Comparison of ENCODE assay signal across 9 cellular contexts in genomic region chr10:43409385-43410109, GRCh38. TPM values are rescaled to one million over a fixed set of nuclear protein-coding genes. Genes with fewer than 3 reads are reported as not detected.
DNase-seq lines count a peak whose midpoint lies in the region; ATAC-seq and TF ChIP-seq lines count a peak whose summit lies in the region.
"Had no signal": no experiment of that assay in that cellular context is flagged by ENCODE, and none has a peak within 500 bp of the region (broad histone marks: within the 10 kb centered on the region; RNA-seq: fewer than 3 reads in every experiment).

No MANE protein-coding gene starts in this region.

- TF ChIP-seq CTCF in Loucy (conservative IDR thresholded peaks at IDR 0.05; ENCODE audit: low read length), result no peak
- no peak for TF ChIP-seq CTCF in omental fat pad (IDR thresholded peaks at IDR 0.05)
- TF ChIP-seq CTCF in upper lobe of right lung (IDR thresholded peaks at IDR 0.05), result peak; percentile 11

- intact Hi-C loops in upper lobe of right lung (cut with DNase I), result no loop called here

- H3K9ac ChIP-seq in Loucy (ENCODE audit: low read depth, low read length, poor library complexity, severe bottlenecking), result peak overlapping the region; percentile 94

- H3K9me3 ChIP-seq in Loucy (ENCODE audit: insufficient read depth, low read depth, low read length) (no peaks in the 10 kb centered on the region), esophagus (ENCODE audit: control insufficient read depth in 2 of 2, insufficient read depth in 1 of 2, low read depth in 1 of 2, low read length in 1 of 2) (no peaks in the 10 kb centered on the region), upper lobe of right lung (no peaks in the 10 kb centered on the region)

- H3K27me3 ChIP-seq in Loucy (ENCODE audit: insufficient read depth, low read length, poor library complexity, severe bottlenecking), result peaks cover 3% of the 10 kb centered on the region
- no peaks in the 10 kb centered on the region for H3K27me3 ChIP-seq in esophagus (ENCODE audit: control insufficient read depth in 1 of 2, insufficient read depth in 2 of 2, low read length in 2 of 2)
- no peaks in the 10 kb centered on the region for H3K27me3 ChIP-seq in upper lobe of right lung

- H3K9me2 ChIP-seq in Loucy (replicated peaks; ENCODE audit: low read depth, low read length), result no peaks in the 10 kb centered on the region

- H3F3A ChIP-seq in Loucy (ENCODE audit: low read depth), result peaks cover 3% of the 10 kb centered on the region; the same call in 1 of the 2 replicates

- peaks cover 37% of the 10 kb centered on the region for H4K20me1 ChIP-seq in Loucy (ENCODE audit: insufficient read depth, low read length, poor library complexity, severe bottlenecking)

- peaks cover 20% of the 10 kb centered on the region for H3K4me1 ChIP-seq in Loucy (ENCODE audit: insufficient read depth, low read length, poor library complexity, severe bottlenecking)
- H3K4me1 ChIP-seq in esophagus (ENCODE audit: control insufficient read depth in 2 of 2, insufficient read depth in 2 of 2, low read length in 1 of 2), result no peaks in the 10 kb centered on the region
- peaks cover 20% of the 10 kb centered on the region for H3K4me1 ChIP-seq in upper lobe of right lung

- H3K4me3 ChIP-seq in Loucy (ENCODE audit: low read length, poor library complexity, severe bottlenecking), result peak overlapping the region; percentile 98
- H3K4me3 ChIP-seq in esophagus (ENCODE audit: low read depth in 1 of 2, low read length in 2 of 2), result peak overlapping the region; percentile 58 to 72
- peak overlapping the region; percentile 91 for H3K4me3 ChIP-seq in upper lobe of right lung

- H3K27ac ChIP-seq in esophagus (ENCODE audit: low read depth in 2 of 2, low read length in 1 of 2), result peak overlapping the region; percentile 94 to 96
- H3K27ac ChIP-seq in upper lobe of right lung, result peak overlapping the region; percentile 99

- DNase-seq in DMS114 treated with DMSO at 0.1 percent for 48 hours (lab: John Stamatoyannopoulos, UW; ENCODE audit: unreplicated experiment) (peak; percentile 32), omental fat pad (ENCODE audit: low spot score) (no peak), upper lobe of right lung (peak; percentile 84), H4 (ENCODE audit: low spot score) (no peak)
- DNase-seq in activated CD8-positive, alpha-beta memory T cell treated with anti-CD3 and anti-CD28 coated beads, Interleukin-2, amount 50 U/mL, for 48 hours, result peak; percentile 84

- H3K36me3 ChIP-seq in Loucy (ENCODE audit: insufficient read depth, low read length) (no peaks in the 10 kb centered on the region), esophagus (ENCODE audit: control insufficient read depth in 2 of 2, insufficient read depth in 2 of 2, low read length in 1 of 2) (no peaks in the 10 kb centered on the region), upper lobe of right lung (no peaks in the 10 kb centered on the region)

- H2AFZ ChIP-seq in Loucy (ENCODE audit: low read length), result peak overlapping the region; percentile 66

- 4 to 11% methylated on average over 46 of the region's 46 CpGs for WGBS in esophagus, 2 donors

- peak overlapping the region; percentile 73 for H3K4me2 ChIP-seq in Loucy (ENCODE audit: low read depth, low read length, poor library complexity, severe bottlenecking)

- peaks cover 53% of the 10 kb centered on the region for H3K79me2 ChIP-seq in Loucy (ENCODE audit: insufficient read depth, low read length)

- peak; percentile 1 for ATAC-seq in omental fat pad (ENCODE audit: low FRiP score)
- ATAC-seq in upper lobe of right lung, result no peak
- ATAC-seq in HG02852 (IDR thresholded peaks at IDR 0.05; ENCODE audit: unreplicated experiment), result no peak

RNA-seq across cellular contexts. Expression of gene HNRNPF, which starts 0.6 kb away (rescaled TPM):
- polyA plus RNA-seq in esophagus, result 100 to 1,000 TPM in 1 of 2 donors, 10 to 100 TPM in 1; 59.1 to 128 TPM
- total RNA-seq in omental fat pad (100 to 1,000 TPM; 140 to 345 (median 164) TPM), upper lobe of right lung (183 TPM)
- total RNA-seq in H4 (2014; rRNA removed; shearing (Covaris generic)), result 238 and 256 TPM in 2 replicates

RNA-seq across cellular contexts. Expression of gene ZNF487, which starts 27.4 kb away (rescaled TPM):
- polyA plus RNA-seq in esophagus, result 1 to 10 TPM; 2.7 to 3.7 TPM
- 1 to 10 TPM; 3.7 to 9.2 (median 6.8) TPM for total RNA-seq in omental fat pad
- total RNA-seq in upper lobe of right lung, result 5.6 TPM
- total RNA-seq in H4 (2014; rRNA removed; shearing (Covaris generic)), result 0.66 and 1.4 TPM in 2 replicates

RNA-seq across cellular contexts. Expression of gene FXYD4, which starts 38.1 kb away (rescaled TPM):
- not detected for polyA plus RNA-seq in esophagus
- total RNA-seq in omental fat pad, result not detected
- 1.1 TPM for total RNA-seq in upper lobe of right lung
- total RNA-seq in H4 (2014; rRNA removed; shearing (Covaris generic)), result not detected in 2 replicates
- total RNA-seq: M059J had no signal

Comparison
In these comparisons a context has a peak if more than half of its experiments do, and no peak if none do; other contexts are left out.
1. DNase-seq: peak in DMS114 treated with DMSO at 0.1 percent for 48 hours (single experiment), activated CD8-positive, alpha-beta memory T cell treated with anti-CD3 and anti-CD28 coated beads, Interleukin-2, amount 50 U/mL, for 48 hours (single experiment) and upper lobe of right lung (single experiment); none in omental fat pad (single experiment) and H4 (single experiment).
2. Peak in every context shown above with its lines, with median percentiles within 50 percentile points of each other: H3K4me3 ChIP-seq.